ENCODE assay signal across 1 cellular context in genomic region chr1:149978547-149979023, GRCh38.
TF ChIP-seq lines count a peak whose summit lies in the region.

No MANE protein-coding gene starts in this region.

TF ChIP-seq in HepG2, 621 proteins besides CTCF, POLR2A, EP300 and RAD21 (continued from another document):
- peak; percentile 46 for TF ChIP-seq PAXIP1 (CRISPR knock-in tag; conservative IDR thresholded peaks at IDR 0.05)
